ENCODE assay signal across 11 cellular contexts in the genomic region with DNA sequence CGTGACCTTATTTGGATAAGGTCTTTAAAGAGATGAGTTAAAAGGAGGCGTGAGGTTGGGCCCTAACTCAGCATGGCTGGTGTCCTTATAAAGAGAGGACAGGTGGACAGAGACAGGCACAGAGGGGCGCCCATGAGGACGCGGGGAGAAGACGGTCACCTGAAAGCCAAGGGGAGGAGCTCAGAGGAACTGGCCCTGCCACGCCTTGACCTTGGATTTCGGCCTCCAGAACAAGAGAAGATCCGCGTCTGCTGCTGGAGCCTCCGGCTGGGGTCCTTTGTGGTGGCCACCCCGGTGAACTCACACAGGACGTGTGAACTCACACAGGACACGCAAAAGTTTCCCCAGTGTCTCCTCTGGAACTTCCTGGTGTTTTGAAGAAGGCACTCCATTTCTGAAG.
"Had no signal": no experiment of that assay in that cellular context is flagged by ENCODE, and none has a peak within 500 bp of the region (broad histone marks: within the 10 kb centered on the region; RNA-seq: fewer than 3 reads in every experiment).

No MANE protein-coding gene starts in this region.

- ATAC-seq: left lobe of liver had no signal

- H3K4me1 ChIP-seq: transverse colon had no signal

- H3K27me3 ChIP-seq: transverse colon had no signal

- H3K27ac Mint-ChIP-seq: activated B cell treated with CpG ODN at 0.5 μM for 24 hours; activated naive CD4-positive, alpha-beta T cell treated with anti-CD3 and anti-CD28 coated beads, Interleukin-2, amount 50 U/mL, for 24 hours; activated T-cell treated with anti-CD3 and anti-CD28 coated beads, Interleukin-2, amount 50 U/mL, for 24 hours; nephron; T-helper 1 cell treated with Interleukin-12 subunit alpha and Interleukin-12 subunit beta and Interleukin-4 antibody, amounts not matched to agents 30 μg/mL and 1 μg/mL, for 36 hours had no signal

- H3K27me3 Mint-ChIP-seq: activated naive CD4-positive, alpha-beta T cell treated with anti-CD3 and anti-CD28 coated beads, Interleukin-2, amount 50 U/mL, for 24 hours; activated T-cell treated with anti-CD3 and anti-CD28 coated beads, Interleukin-2, amount 50 U/mL, for 24 hours had no signal

- H3K4me3 ChIP-seq: esophagus muscularis mucosa, skin epidermis, transverse colon had no signal

- DNase-seq: activated B cell treated with CpG ODN at 0.5 μM for 24 hours; activated effector memory CD4-positive, alpha-beta T cell treated with Interleukin-2 at 50 U/mL for 16 hours; activated T-cell treated with anti-CD3 and anti-CD28 coated beads, Interleukin-2, amount 50 U/mL, for 24 hours; mesendoderm; transverse colon had no signal

- H3K36me3 ChIP-seq: esophagus muscularis mucosa, transverse colon had no signal

- H3K36me3 Mint-ChIP-seq: activated naive CD4-positive, alpha-beta T cell treated with anti-CD3 and anti-CD28 coated beads, Interleukin-2, amount 50 U/mL, for 24 hours had no signal

- H3K27ac ChIP-seq: esophagus muscularis mucosa, transverse colon had no signal

- H3K9me3 Mint-ChIP-seq: activated B cell treated with CpG ODN at 0.5 μM for 24 hours; activated naive CD4-positive, alpha-beta T cell treated with anti-CD3 and anti-CD28 coated beads, Interleukin-2, amount 50 U/mL, for 24 hours; activated T-cell treated with anti-CD3 and anti-CD28 coated beads, Interleukin-2, amount 50 U/mL, for 24 hours; nephron; T-helper 1 cell treated with Interleukin-12 subunit alpha and Interleukin-12 subunit beta and Interleukin-4 antibody, amounts not matched to agents 30 μg/mL and 1 μg/mL, for 36 hours had no signal

- H3K4me1 Mint-ChIP-seq: activated naive CD4-positive, alpha-beta T cell treated with anti-CD3 and anti-CD28 coated beads, Interleukin-2, amount 50 U/mL, for 24 hours had no signal

- H3K4me3 Mint-ChIP-seq: activated B cell treated with CpG ODN at 0.5 μM for 24 hours; activated naive CD4-positive, alpha-beta T cell treated with anti-CD3 and anti-CD28 coated beads, Interleukin-2, amount 50 U/mL, for 24 hours; activated T-cell treated with anti-CD3 and anti-CD28 coated beads, Interleukin-2, amount 50 U/mL, for 24 hours; nephron; T-helper 1 cell treated with Interleukin-12 subunit alpha and Interleukin-12 subunit beta and Interleukin-4 antibody, amounts not matched to agents 30 μg/mL and 1 μg/mL, for 36 hours had no signal

- H3K9me3 ChIP-seq: esophagus muscularis mucosa, transverse colon had no signal
